In genomic region chr6:128979061-128979460, GRCh38 we compare ENCODE assay signal across 18 cellular contexts.
DNase-seq lines count a peak whose midpoint lies in the region; ATAC-seq, FAIRE-seq and TF ChIP-seq lines count a peak whose summit lies in the region.
"Had no signal": no experiment of that assay in that cellular context is flagged by ENCODE, and none has a peak within 500 bp of the region (broad histone marks: within the 10 kb centered on the region; RNA-seq: fewer than 3 reads in every experiment).

No MANE protein-coding gene starts in this region.

- in situ Hi-C loops in IMR-90 (cut with MboI; ENCODE audit: low sequenced_read_pairs) = no loop called here

- ATAC-seq in IMR-90 (ENCODE audit: low read depth) (peak; percentile 37), HG03354 (IDR thresholded peaks at IDR 0.05; ENCODE audit: poor library complexity, severe bottlenecking, unreplicated experiment) (no peak)

- H3K23ac ChIP-seq in IMR-90 (ENCODE audit: low read depth, low read length) = no peak overlapping the region

- H3K56ac ChIP-seq in IMR-90 (ENCODE audit: extremely low read depth, insufficient read depth, low read length) = no peak overlapping the region

- dilution Hi-C loops in IMR-90 (cut with HindIII; ENCODE audit: low sequenced_read_pairs, unreplicated experiment) = no loop called here

- H4K5ac ChIP-seq in IMR-90 (ENCODE audit: low read depth, low read length) = no peak overlapping the region

- no peaks in the 10 kb centered on the region for H3K79me1 ChIP-seq in IMR-90 (ENCODE audit: low read depth in 1 of 2, low read length in 2 of 2)

- no peaks in the 10 kb centered on the region for H3K36me3 ChIP-seq in IMR-90 (ENCODE audit: control insufficient read depth, insufficient read depth, low read length)
- no peaks in the 10 kb centered on the region for H3K36me3 ChIP-seq in small intestine (ENCODE audit: control insufficient read depth in 2 of 2, insufficient read depth in 2 of 2, low read length in 2 of 2)
- H3K36me3 ChIP-seq in breast epithelium = no peaks in the 10 kb centered on the region
- H3K36me3 ChIP-seq: BE2C had no signal

- H3K18ac ChIP-seq in IMR-90 (ENCODE audit: low read depth, low read length) = no peak overlapping the region

- H2AK9ac ChIP-seq in IMR-90 (replicated peaks; ENCODE audit: low read depth, low read length, poor library complexity) = no peak overlapping the region

- TF ChIP-seq POLR2A in IMR-90 (IDR thresholded peaks at IDR 0.05; ENCODE audit: low read depth, low read length) = no peak
- TF ChIP-seq POLR2A in breast epithelium (IDR thresholded peaks at IDR 0.05) = no peak

- H3K27ac ChIP-seq in AG04450 (ENCODE audit: low read depth, low read length) (no peak overlapping the region), IMR-90 (ENCODE audit: insufficient read depth, low read length) (no peak overlapping the region), small intestine (ENCODE audit: low read depth in 1 of 2, low read length in 1 of 2) (no peak overlapping the region), breast epithelium (no peak overlapping the region)
- H3K27ac ChIP-seq: 22Rv1, C4-2B had no signal

- no peak overlapping the region for H2BK15ac ChIP-seq in IMR-90 (ENCODE audit: low read depth, low read length)

- no peak overlapping the region for H2BK120ac ChIP-seq in IMR-90 (ENCODE audit: low read depth, low read length)

- H3K4me3 ChIP-seq in AG04450 (ENCODE audit: low read depth, low read length) (no peak overlapping the region), IMR-90 (ENCODE audit: insufficient read depth, low read depth, low read length) (no peak overlapping the region), choroid plexus epithelial cell (ENCODE audit: low read depth, low read length) (no peak overlapping the region), fibroblast of the aortic adventitia (ENCODE audit: low read depth, low read length) (no peak overlapping the region), small intestine (ENCODE audit: low read depth in 1 of 2, low read length in 2 of 2) (no peak overlapping the region), breast epithelium (no peak overlapping the region)

- TF ChIP-seq CTCF in AG04450 (IDR thresholded peaks at IDR 0.05; ENCODE audit: low read depth, low read length) (no peak), IMR-90 (conservative IDR thresholded peaks at IDR 0.05; ENCODE audit: low read depth, low read length) (no peak), choroid plexus epithelial cell (conservative IDR thresholded peaks at IDR 0.05; ENCODE audit: low read depth, low read length) (no peak), fibroblast of the aortic adventitia (IDR thresholded peaks at IDR 0.05; ENCODE audit: insufficient read depth, low read length) (no peak), breast epithelium (IDR thresholded peaks at IDR 0.05) (no peak)

- no peaks in the 10 kb centered on the region for H3K9me1 ChIP-seq in IMR-90 (ENCODE audit: insufficient read depth, low read length)

- no TSS peak for BruUV-seq in IMR-90 (replicated peaks; lab: Mats Ljungman, UMichigan)

- no peak overlapping the region for H4K8ac ChIP-seq in IMR-90 (ENCODE audit: low read depth in 2 of 2, low read length in 2 of 2)

- no peak overlapping the region for H2BK5ac ChIP-seq in IMR-90 (ENCODE audit: low read depth, low read length, poor library complexity, severe bottlenecking)

- WGBS in IMR-90 (ENCODE audit: extremely low coverage in 2 of 2, insufficient read length in 1 of 2), 2 experiments = 0% methylated on average over 1 of the region's 2 CpGs; no CpG with 5 or more reads in 1 of the 2 experiments
- 27 to 57% (median 32%) methylated on average over 2 of the region's 2 CpGs for WGBS in small intestine, 3 donors

- H3K27me3 ChIP-seq in AG04450 (ENCODE audit: control insufficient read depth, insufficient read depth, low read length) = no peaks in the 10 kb centered on the region
- no peaks in the 10 kb centered on the region for H3K27me3 ChIP-seq in IMR-90 (ENCODE audit: control insufficient read depth, insufficient read depth, low read length)
- no peaks in the 10 kb centered on the region for H3K27me3 ChIP-seq in small intestine (ENCODE audit: control insufficient read depth in 2 of 2, insufficient read depth in 2 of 2, low read length in 2 of 2)
- H3K27me3 ChIP-seq in breast epithelium = no peaks in the 10 kb centered on the region
- H3K27me3 ChIP-seq: BE2C had no signal

- no peak overlapping the region for H4K91ac ChIP-seq in IMR-90 (ENCODE audit: insufficient read depth, low read depth, low read length)

- intact Hi-C loops in IMR-90 (cut with micrococcal nuclease) (no loop called here), breast epithelium (cut with DNase I; ENCODE audit: low total_unique reads) (no loop called here)

- H2AK5ac ChIP-seq in IMR-90 (ENCODE audit: low read depth, low read length) = no peak overlapping the region

- H3K4me1 ChIP-seq in IMR-90 (ENCODE audit: control insufficient read depth, insufficient read depth, low read length) = no peaks in the 10 kb centered on the region
- no peaks in the 10 kb centered on the region for H3K4me1 ChIP-seq in small intestine (ENCODE audit: control insufficient read depth in 2 of 2, insufficient read depth in 1 of 2, low read depth in 1 of 2, low read length in 1 of 2)
- no peaks in the 10 kb centered on the region for H3K4me1 ChIP-seq in breast epithelium
- H3K4me1 ChIP-seq: BE2C had no signal

- H3K9ac ChIP-seq in IMR-90 (ENCODE audit: low read depth, low read length) = no peak overlapping the region

- H3K4ac ChIP-seq in IMR-90 (ENCODE audit: low read depth, low read length) = no peak overlapping the region

- no peak overlapping the region for H2BK20ac ChIP-seq in IMR-90 (ENCODE audit: low read depth, low read length)

- DNase-seq in AG04450 (ENCODE audit: low read depth, low spot score) = peak; percentile 15
- DNase-seq in IMR-90 = peak; percentile 49
- DNase-seq in choroid plexus epithelial cell (ENCODE audit: low read depth) = peak; percentile 25
- peak; percentile 20 for DNase-seq in fibroblast of the aortic adventitia (ENCODE audit: low read depth)
- DNase-seq in small intestine = no peak
- no peak for DNase-seq in breast epithelium (ENCODE audit: low spot score in 2 of 2)
- DNase-seq in activated T-cell treated with anti-CD3 and anti-CD28 coated beads for 4 hours = no peak
- DNase-seq: BE2C; CD4-positive, alpha-beta memory T cell; DMS79 treated with DMSO at 0.1 percent for 48 hours; GDM1; GOT3; HCEC 1CT; HFFc6 had no signal

- FAIRE-seq in small intestine (lab: Jason Lieb, UNC) = no peak
- FAIRE-seq: GM12892 had no signal

- H2AFZ ChIP-seq in IMR-90 (replicated peaks; ENCODE audit: low read length, poor library complexity) = no peak overlapping the region

- CTCF ChIA-PET in AG04450 (lab: Charles Lee) (no interaction called here), IMR-90 (lab: Yijun Ruan, JAX) (interaction anchor here (0.6 to 0.7 kb wide), 2 partner anchors 10 to 174 kb away, joined by 3 read pairs; no protein-coding TSS in a partner anchor)

- H3K14ac ChIP-seq in IMR-90 (replicated peaks; ENCODE audit: low read depth, low read length) = no peak overlapping the region

- POLR2A ChIA-PET in AG04450 (lab: Yijun Ruan, JAX) (no interaction called here), IMR-90 (lab: Charles Lee; ENCODE audit: unreplicated experiment) (no interaction called here)

- no peaks in the 10 kb centered on the region for H3K9me3 ChIP-seq in AG04450 (ENCODE audit: control insufficient read depth, insufficient read depth, low read length)
- H3K9me3 ChIP-seq in IMR-90 (ENCODE audit: control insufficient read depth, insufficient read depth, low read length) = no peaks in the 10 kb centered on the region
- H3K9me3 ChIP-seq in small intestine (ENCODE audit: control insufficient read depth, low read depth) = no peaks in the 10 kb centered on the region
- H3K9me3 ChIP-seq in breast epithelium = no peaks in the 10 kb centered on the region
- H3K9me3 ChIP-seq: BE2C had no signal

- TF ChIP-seq RAD21 in IMR-90 (IDR thresholded peaks at IDR 0.05; ENCODE audit: low read length) = no peak

- no peaks in the 10 kb centered on the region for H4K20me1 ChIP-seq in IMR-90 (ENCODE audit: insufficient read depth, low read length)

- no peak overlapping the region for H3K4me2 ChIP-seq in IMR-90 (ENCODE audit: low read depth, low read length)

TF ChIP-seq in IMR-90, 13 proteins besides CTCF, POLR2A, EP300 and RAD21:
- no peak for TF ChIP-seq SMC3 (IDR thresholded peaks at IDR 0.05; ENCODE audit: low read depth, low read length)
- no peak for TF ChIP-seq ELK1 (IDR thresholded peaks at IDR 0.05; ENCODE audit: borderline replicate concordance, low read depth, low read length)

Comparison
In these comparisons a context has a peak if more than half of its experiments do, and no peak if none do; other contexts are left out.
1. DNase-seq: peak in AG04450 (single experiment), IMR-90 (single experiment), choroid plexus epithelial cell (single experiment) and fibroblast of the aortic adventitia (single experiment); none in small intestine (single experiment), breast epithelium (0 of 2) and activated T-cell treated with anti-CD3 and anti-CD28 coated beads for 4 hours (single experiment).